In genomic region chr16:47228241-47228640, GRCh38 we compare ENCODE assay signal across 2 cellular contexts.
A peak's percentile ranks its signal among the peaks of the same experiment; 100 is the strongest.
TF ChIP-seq lines count a peak whose summit lies in the region.

No MANE protein-coding gene starts in this region.

TF ChIP-seq in HepG2, 621 proteins besides CTCF, POLR2A, EP300 and RAD21 (continued from another document):
- TF ChIP-seq ZNF770 (CRISPR knock-in tag; IDR thresholded peaks at IDR 0.05) (peak; percentile 51; the same call in 1 of the 2 replicates), ZBTB38 (CRISPR knock-in tag; IDR thresholded peaks at IDR 0.05) (no peak)

TF ChIP-seq in endothelial cell of umbilical vein, 7 proteins besides CTCF, POLR2A, EP300 and RAD21 (continued from another document):
- TF ChIP-seq MAX (IDR thresholded peaks at IDR 0.05; ENCODE audit: insufficient read depth, insufficient read length), result no peak
- no peak for TF ChIP-seq GATA2 (IDR thresholded peaks at IDR 0.05; ENCODE audit: insufficient read depth, insufficient read length, low read depth, low read length)
- TF ChIP-seq FOS (IDR thresholded peaks at IDR 0.05; ENCODE audit: borderline replicate concordance, insufficient read depth, low read length), result no peak
- no peak for TF ChIP-seq POLR2AphosphoS5 (IDR thresholded peaks at IDR 0.05; ENCODE audit: insufficient read depth, low read depth, low read length)
